ENCODE assay signal across 9 cellular contexts in genomic region chr17:21745385-21746054, GRCh38. TPM values are rescaled to one million over a fixed set of nuclear protein-coding genes. Genes with fewer than 3 reads are reported as not detected.
"Had no signal": no experiment of that assay in that cellular context is flagged by ENCODE, and none has a peak within 500 bp of the region (broad histone marks: within the 10 kb centered on the region; RNA-seq: fewer than 3 reads in every experiment).

No MANE protein-coding gene starts in this region.

RNA-seq across cellular contexts. Expression of gene KCNJ18, which starts 53.2 kb away (rescaled TPM):
- total RNA-seq: LHCN-M2, MCF 10A, NCI-H460, OCI-LY7, PC-9, Right ventricle myocardium inferior, RPMI7951, SJCRH30, SK-MEL-5 had no signal
